ENCODE assay signal across 2 cellular contexts in genomic region chr18:51168031-51168742, GRCh38.
TF ChIP-seq lines count a peak whose summit lies in the region.

No MANE protein-coding gene starts in this region.

TF ChIP-seq in HepG2, 621 proteins besides CTCF, POLR2A, EP300 and RAD21:
- TF ChIP-seq ZNF574 (CRISPR knock-in tag; IDR thresholded peaks at IDR 0.05) (peak; percentile 46; the same call in 1 of the 2 replicates), SIX4 (CRISPR knock-in tag; IDR thresholded peaks at IDR 0.05) (no peak), TBP (CRISPR knock-in tag; IDR thresholded peaks at IDR 0.05) (no peak)

TF ChIP-seq in SK-N-SH, 30 proteins besides CTCF, POLR2A, EP300 and RAD21:
- no peak for TF ChIP-seq FOXJ3 (CRISPR knock-in tag; IDR thresholded peaks at IDR 0.05)
- no peak for TF ChIP-seq JUND (IDR thresholded peaks at IDR 0.05)
